Comparison of ENCODE assay signal across 7 cellular contexts in genomic region chr6:55868910-55869479, GRCh38. TPM values are rescaled to one million over a fixed set of nuclear protein-coding genes. Genes with fewer than 3 reads are reported as not detected.
DNase-seq lines count a peak whose midpoint lies in the region; ATAC-seq, FAIRE-seq and TF ChIP-seq lines count a peak whose summit lies in the region.

No MANE protein-coding gene starts in this region.

- peak overlapping the region; percentile 9 to 11 for H3K27ac ChIP-seq in mucosa of rectum (ENCODE audit: low read depth in 2 of 2, low read length in 2 of 2)
- no peak overlapping the region for H3K27ac ChIP-seq in uterus

- peak; percentile 96 for ATAC-seq in HG02678 (IDR thresholded peaks at IDR 0.05; ENCODE audit: unreplicated experiment)

- no peaks in the 10 kb centered on the region for H3K27me3 ChIP-seq in mucosa of rectum (ENCODE audit: control insufficient read depth in 2 of 2, insufficient read depth in 2 of 2, low read length in 2 of 2)
- H3K27me3 ChIP-seq in Caco-2 (replicated peaks; ENCODE audit: control insufficient read depth, insufficient read depth, low read length), result no peaks in the 10 kb centered on the region
- no peaks in the 10 kb centered on the region for H3K27me3 ChIP-seq in uterus

- no peaks in the 10 kb centered on the region for H3K4me1 ChIP-seq in mucosa of rectum (ENCODE audit: control insufficient read depth in 2 of 2, insufficient read depth in 2 of 2, low read length in 2 of 2)
- H3K4me1 ChIP-seq in Caco-2, result peaks cover 7% of the 10 kb centered on the region; the same call in 1 of the 2 replicates
- H3K4me1 ChIP-seq in uterus, result no peaks in the 10 kb centered on the region

- BruUV-seq in Caco-2 (replicated peaks; lab: Mats Ljungman, UMichigan), result no TSS peak

- no peaks in the 10 kb centered on the region for H3K36me3 ChIP-seq in mucosa of rectum (ENCODE audit: control insufficient read depth in 2 of 2, insufficient read depth in 2 of 2, low read length in 2 of 2)
- no peaks in the 10 kb centered on the region for H3K36me3 ChIP-seq in Caco-2 (ENCODE audit: control insufficient read depth, insufficient read depth, low read length)
- H3K36me3 ChIP-seq in uterus, result no peaks in the 10 kb centered on the region

- H3K9ac ChIP-seq in mucosa of rectum (ENCODE audit: low read depth in 1 of 2, low read length in 2 of 2), result no peak overlapping the region

- intact Hi-C loops in Caco-2 (cut with micrococcal nuclease; ENCODE audit: unreplicated experiment), result no loop called here
- intact Hi-C loops in uterus (cut with DNase I; ENCODE audit: low total_unique reads), result no loop called here

- H3K27ac Mint-ChIP-seq in Caco-2 (ENCODE audit: unreplicated experiment), result no peak overlapping the region

- POLR2A ChIA-PET in Caco-2 (lab: Charles Lee), result interaction anchor here (0.5 kb wide), 1 partner anchor 18 kb away, joined by 3 read pairs; no protein-coding TSS in a partner anchor

- TF ChIP-seq CTCF in Caco-2 (IDR thresholded peaks at IDR 0.05; ENCODE audit: insufficient read depth in 1 of 2, low read depth in 1 of 2, low read length in 1 of 2, severe bottlenecking in 1 of 2, unreplicated experiment in 1 of 2) (no peak), uterus (IDR thresholded peaks at IDR 0.05) (no peak)

- no peaks in the 10 kb centered on the region for H3K9me3 ChIP-seq in mucosa of rectum (ENCODE audit: control insufficient read depth in 2 of 2, low read length in 2 of 2)
- H3K9me3 ChIP-seq in Caco-2, result no peaks in the 10 kb centered on the region
- no peaks in the 10 kb centered on the region for H3K9me3 ChIP-seq in uterus

- H3K4me1 Mint-ChIP-seq in Caco-2 (ENCODE audit: low read depth, unreplicated experiment), result peaks cover 12% of the 10 kb centered on the region

- H3K9me3 Mint-ChIP-seq in Caco-2 (ENCODE audit: unreplicated experiment), result no peaks in the 10 kb centered on the region

- CTCF ChIA-PET in Caco-2 (lab: Charles Lee), result no interaction called here

- DNase-seq in GM19239 (ENCODE audit: insufficient read length, low spot score) (no peak), NCI-H526 (lab: John Stamatoyannopoulos, UW) (peak; percentile 90 to 96), Caco-2 (no peak), uterus (no peak), NCI-H748 treated with DMSO at 0.1 percent for 48 hours (lab: John Stamatoyannopoulos, UW) (no peak)

- FAIRE-seq in GM19239 (lab: Jason Lieb, UNC), result peak; percentile 78

- no peaks in the 10 kb centered on the region for H3K27me3 Mint-ChIP-seq in Caco-2 (ENCODE audit: insufficient read depth, unreplicated experiment)

- no peak overlapping the region for H3K4me3 Mint-ChIP-seq in Caco-2 (ENCODE audit: unreplicated experiment)

- no peaks in the 10 kb centered on the region for H3K36me3 Mint-ChIP-seq in Caco-2 (ENCODE audit: insufficient read depth, unreplicated experiment)

- H3K4me3 ChIP-seq in mucosa of rectum (ENCODE audit: low read length in 2 of 2) (no peak overlapping the region), Caco-2 (ENCODE audit: low read depth, low read length) (no peak overlapping the region), uterus (no peak overlapping the region)

- no peak for TF ChIP-seq POLR2A in uterus (IDR thresholded peaks at IDR 0.05)

RNA-seq across cellular contexts. Expression of gene BMP5, which starts 6.4 kb away (rescaled TPM):
- total RNA-seq in Caco-2 (2022) (0.48 and 0.49 TPM in 2 replicates), uterus (under 1 TPM in 1 of 4 donors, not detected in 3; 0.41 TPM)

Comparison
In these comparisons a context has a peak if more than half of its experiments do, and no peak if none do; other contexts are left out.
1. DNase-seq: peak in NCI-H526 (2 of 2); none in GM19239 (single experiment), Caco-2 (0 of 2), uterus (0 of 2) and NCI-H748 treated with DMSO at 0.1 percent for 48 hours (single experiment).
2. H3K27ac ChIP-seq: peak in mucosa of rectum (2 of 2); none in uterus (0 of 2).